In genomic region chr22:19984201-19984753, GRCh38 we compare ENCODE assay signal across 1 cellular context.
TF ChIP-seq lines count a peak whose summit lies in the region.

No MANE protein-coding gene starts in this region.

TF ChIP-seq in K562, 482 proteins besides CTCF, POLR2A, EP300 and RAD21 (continued from another document and continues in another):
- no peak for TF ChIP-seq CHD7 (IDR thresholded peaks at IDR 0.05; ENCODE audit: low read depth, low read length)
- 0 out of 4 replicates have a peak, but pooled peaks of 1 of the 2 experiments have one; percentile 26 for TF ChIP-seq SIN3A (IDR thresholded peaks at IDR 0.05; ENCODE audit: borderline replicate concordance in 2 of 2, control insufficient read depth in 1 of 2, low read depth in 2 of 2, low read length in 2 of 2)
- no peak for TF ChIP-seq ATF1 (CRISPR knock-in tag; IDR thresholded peaks at IDR 0.05)
- 0 out of 2 replicates have a peak, but pooled peaks have one; percentile 7 for TF ChIP-seq ATF1 (tag; IDR thresholded peaks at IDR 0.05)
- TF ChIP-seq IFI16 (CRISPR knock-in tag; IDR thresholded peaks at IDR 0.05): no peak
- no peak for TF ChIP-seq RREB1 (CRISPR knock-in tag; IDR thresholded peaks at IDR 0.05)
- no peak for TF ChIP-seq ZHX1 (conservative IDR thresholded peaks at IDR 0.05; ENCODE audit: low read length)
- TF ChIP-seq ZNF318 (IDR thresholded peaks at IDR 0.05; ENCODE audit: borderline replicate concordance in 1 of 2, low read depth in 1 of 2): no peak
- no peak for TF ChIP-seq IRF9 (tag; IDR thresholded peaks at IDR 0.05)
- no peak for TF ChIP-seq SIRT6 (IDR thresholded peaks at IDR 0.05; ENCODE audit: low read depth, low read length)
- TF ChIP-seq FIP1L1 (IDR thresholded peaks at IDR 0.05; ENCODE audit: low read depth, low read length, poor library complexity, severe bottlenecking): no peak
- peak; percentile 52; the same call in 1 of the 2 replicates for TF ChIP-seq BHLHE40 (IDR thresholded peaks at IDR 0.05; ENCODE audit: low read length)
- peak; percentile 53; the same call in 1 of the 2 replicates for TF ChIP-seq SMARCC2 (IDR thresholded peaks at IDR 0.05; ENCODE audit: low read depth)
- peak; percentile 38 for TF ChIP-seq RBFOX2 (IDR thresholded peaks at IDR 0.05; ENCODE audit: low read depth, low read length)
- TF ChIP-seq ZNF644 (tag; IDR thresholded peaks at IDR 0.05; ENCODE audit: low read depth): no peak
- peak; percentile 34; the same call in 1 of the 2 replicates for TF ChIP-seq ZNF764 (CRISPR knock-in tag; IDR thresholded peaks at IDR 0.05; ENCODE audit: low read depth)
- 0 out of 2 replicates have a peak, but pooled peaks have one; percentile 56 for TF ChIP-seq ZBTB17 (CRISPR knock-in tag; IDR thresholded peaks at IDR 0.05)
